In genomic region chr12:57810450-57810849, GRCh38 we compare ENCODE assay signal across 16 cellular contexts. TPM values are rescaled to one million over a fixed set of nuclear protein-coding genes. Genes with fewer than 3 reads are reported as not detected.
DNase-seq lines count a peak whose midpoint lies in the region; ATAC-seq, FAIRE-seq and TF ChIP-seq lines count a peak whose summit lies in the region.
"Had no signal": no experiment of that assay in that cellular context is flagged by ENCODE, and none has a peak within 500 bp of the region (broad histone marks: within the 10 kb centered on the region; RNA-seq: fewer than 3 reads in every experiment).

No MANE protein-coding gene starts in this region.

- TF ChIP-seq RAD21 in K562 (CRISPR knock-in tag; conservative IDR thresholded peaks at IDR 0.05 in 1 of 2, IDR thresholded peaks at IDR 0.05 in 1 of 2), result no peak

- TF ChIP-seq CTCF in HFFc6 (IDR thresholded peaks at IDR 0.05) (no peak), K562 (IDR thresholded peaks at IDR 0.05 in 2 of 3, conservative IDR thresholded peaks at IDR 0.05 in 1 of 3; ENCODE audit: insufficient read depth in 2 of 3, low read depth in 1 of 3, low read length in 3 of 3) (no peak)

- no peak overlapping the region for H3K4me2 ChIP-seq in K562 (ENCODE audit: insufficient read depth, low read length)

- no peaks in the 10 kb centered on the region for H3K27me3 ChIP-seq in K562 (ENCODE audit: control insufficient read depth in 2 of 2, insufficient read depth in 2 of 2, low read length in 2 of 2)
- H3K27me3 ChIP-seq: colonic mucosa, sigmoid colon, tibial artery had no signal

- FAIRE-seq in K562 (lab: Jason Lieb, UNC), result peak; percentile 92

- no peak overlapping the region for H3K27ac ChIP-seq in K562 (ENCODE audit: extremely low read depth, low read depth, low read length)
- H3K27ac ChIP-seq: colonic mucosa, sigmoid colon, tibial artery had no signal

- no peak for TF ChIP-seq POLR2A in K562 (conservative IDR thresholded peaks at IDR 0.05)

- H3K79me2 ChIP-seq in K562 (ENCODE audit: control insufficient read depth, insufficient read depth, low read length), result no peaks in the 10 kb centered on the region

- TF ChIP-seq EP300 in K562 (IDR thresholded peaks at IDR 0.05; ENCODE audit: low read length), result no peak

- H3K9me3 ChIP-seq in K562 (replicated peaks; ENCODE audit: control insufficient read depth, insufficient read depth, low read depth, low read length), result no peaks in the 10 kb centered on the region
- H3K9me3 ChIP-seq: colonic mucosa, sigmoid colon, tibial artery had no signal

- in situ Hi-C loops in K562 (cut with MboI), result no loop called here

- intact Hi-C loops in K562 (cut with micrococcal nuclease), result no loop called here
- intact Hi-C loops in left colon (cut with DNase I, micrococcal nuclease), result no loop called here

- no peak overlapping the region for H3K9ac ChIP-seq in K562 (ENCODE audit: insufficient read depth in 1 of 2, low read depth in 2 of 2, low read length in 2 of 2)

- H3K27me3 Mint-ChIP-seq in HFFc6 (ENCODE audit: insufficient read depth), result no peaks in the 10 kb centered on the region

- POLR2A ChIA-PET in K562 (lab: Yijun Ruan, JAX), result interaction anchor here (0.5 to 3.3 kb wide), 7 partner anchors 9 to 271 kb away, joined by 3 to 21 read pairs (median 4); no protein-coding TSS in a partner anchor

- H4K20me1 ChIP-seq in K562 (replicated peaks; ENCODE audit: control insufficient read depth, insufficient read depth, low read length), result no peaks in the 10 kb centered on the region

- ATAC-seq in K562, result peak; percentile 75
- ATAC-seq in left colon, result peak; percentile 45
- no peak for ATAC-seq in HG03457 (IDR thresholded peaks at IDR 0.05; ENCODE audit: unreplicated experiment)
- ATAC-seq: left ventricle myocardium superior had no signal

- 0 out of 2 replicates have a peak, but pooled peaks cover 4% of the 10 kb centered on the region for H3K36me3 Mint-ChIP-seq in HFFc6 (ENCODE audit: low read depth)

- H3K9me1 ChIP-seq in K562 (ENCODE audit: control insufficient read depth, insufficient read depth, low read length), result peaks cover 3% of the 10 kb centered on the region

- no TSS peak for BruUV-seq in K562 (replicated peaks; lab: Mats Ljungman, UMichigan)

- H3K4me3 ChIP-seq in K562, result no peak overlapping the region
- H3K4me3 ChIP-seq: colonic mucosa, sigmoid colon, tibial artery had no signal

- H2AFZ ChIP-seq in K562 (ENCODE audit: low read depth, low read length), result peak overlapping the region; percentile 60; the same call in 1 of the 2 replicates

- no peak overlapping the region for H3K27ac Mint-ChIP-seq in HFFc6
- H3K27ac Mint-ChIP-seq: nephron progenitor cell had no signal

- 26% methylated on average over 5 of the region's 5 CpGs for WGBS in K562 (ENCODE audit: insufficient coverage, low coverage, missing lambda C conversion rate)

- CTCF ChIA-PET in K562 (lab: Yijun Ruan, JAX; ENCODE audit: low intra/inter-chr PET ratio), result no interaction called here

- peaks cover 5% of the 10 kb centered on the region; the same call in 2 of the 3 replicates for H3K36me3 ChIP-seq in K562 (ENCODE audit: control insufficient read depth, insufficient read depth, low read length)
- H3K36me3 ChIP-seq: colonic mucosa had no signal

- peaks cover 8% of the 10 kb centered on the region for H3K4me1 Mint-ChIP-seq in HFFc6 (ENCODE audit: low read depth)
- H3K4me1 Mint-ChIP-seq: nephron progenitor cell had no signal

- peaks cover 5 to 10% of the 10 kb centered on the region in 2 experiments; a peak in 3 of 5 replicates for H3K4me1 ChIP-seq in K562 (replicated peaks in 1 of 2; ENCODE audit: control insufficient read depth in 2 of 2, insufficient read depth in 2 of 2, low read length in 2 of 2)
- H3K4me1 ChIP-seq: colonic mucosa had no signal

- no peaks in the 10 kb centered on the region for H3K9me3 Mint-ChIP-seq in HFFc6
- H3K9me3 Mint-ChIP-seq: nephron progenitor cell had no signal

- no peak overlapping the region for H3K4me3 Mint-ChIP-seq in HFFc6
- H3K4me3 Mint-ChIP-seq: nephron progenitor cell had no signal

- peak; percentile 48 for DNase-seq in HFFc6
- DNase-seq in NCI-H226, result peak; percentile 80
- peak in 3 of 4 experiments; percentile 32 to 81 (median 39) for DNase-seq in K562 (ENCODE audit: extremely low read depth in 1 of 4, low spot score in 3 of 4)
- no peak for DNase-seq in left colon
- no peak for DNase-seq in stimulated activated CD4-positive, alpha-beta T cell treated with anti-CD3 and anti-CD28 coated beads, Interleukin-4, amount 100 ng/mL, for 24 hours
- DNase-seq in SKM-1 (lab: John Stamatoyannopoulos, UW; ENCODE audit: unreplicated experiment), result no peak
- no peak for DNase-seq in cerebellar nuclear complex (lab: John Stamatoyannopoulos, UW)
- DNase-seq: colonic mucosa, COR-L47, left ventricle myocardium superior, NCI-H1417 treated with DMSO at 0.1 percent for 48 hours, NCI-H526, nephron progenitor cell, sigmoid colon had no signal

RNA-seq across cellular contexts. Expression of gene AVIL, which starts 8.1 kb away (rescaled TPM):
- 1 to 10 TPM in 1 of 6 experiments, under 1 TPM in 5; 0.14 to 1.1 (median 0.67) TPM for total RNA-seq in HFFc6 (2021; fragmentation: NEBNext Ultra II Directional; extraction: Animal tissue kit (Norgen Biotek cat#: 25700))
- 1.2 and 1.3 TPM in 2 replicates for total RNA-seq in K562 (2011; cell fraction: chromatin; rRNA removed; ENCODE audit: low replicate concordance)
- total RNA-seq in K562 (2011; cell fraction: nucleolus; rRNA removed), result 0.39 and 0.83 TPM in 2 replicates
- total RNA-seq in K562 (2011; cell fraction: nucleoplasm; rRNA removed), result 1.1 and 1.5 TPM in 2 replicates
- total RNA-seq in K562 (2014; rRNA removed) (0.05 and 0.24 TPM in 2 replicates), K562 (2014; rRNA removed; fragmentation: Illumina TruSeq; extraction: Trizol) (0.16 and 0.22 TPM in 2 replicates), K562 (2015; rRNA removed; fragmentation: Illumina TruSeq; extraction: Trizol) (0.25 and 0.34 TPM in 2 replicates), K562 (2021) (0.27 and 0.33 TPM in 2 replicates), left colon (1 to 10 TPM; 7.5 to 7.7 TPM)
- polyA plus RNA-seq in K562 (2011; rRNA removed) (0.17 and 0.24 TPM in 2 replicates), K562 (2014; fragmentation: Illumina TruSeq; extraction: Trizol) (0.39 TPM in 2 replicates), K562 (2014; fragmentation: Nextera tagmentation; extraction: Ambion mirVana) (under 1 TPM; 0.24 to 0.36 TPM), K562 (2014; rRNA removed) (1.5 TPM in 1 of 2 replicates, not detected in the other)
- 0.10 and 0.18 TPM in 2 replicates for polyA plus RNA-seq in K562 (2011; cell fraction: cytosol; rRNA removed)
- 0.55 and 0.97 TPM in 2 replicates for polyA plus RNA-seq in K562 (2011; cell fraction: nucleus; rRNA removed)
- polyA plus RNA-seq in K562 (2012), result 0.73 and 2.2 TPM in 2 replicates
- 0.18 and 0.27 TPM in 2 replicates for polyA minus RNA-seq in K562 (2011; rRNA and poly(A)+ RNA removed)
- not detected in 2 replicates for polyA minus RNA-seq in K562 (2011; cell fraction: cytosol; rRNA and poly(A)+ RNA removed)
- polyA minus RNA-seq in K562 (2011; cell fraction: nucleus; rRNA and poly(A)+ RNA removed), result 0.27 and 0.89 TPM in 2 replicates

RNA-seq across cellular contexts. Expression of gene TSFM, which starts 27.9 kb away (rescaled TPM):
- 10 to 100 TPM; 28.6 to 36.8 (median 33.7) TPM for total RNA-seq in HFFc6 (2021; fragmentation: NEBNext Ultra II Directional; extraction: Animal tissue kit (Norgen Biotek cat#: 25700))
- total RNA-seq in K562 (2011; cell fraction: chromatin; rRNA removed; ENCODE audit: low replicate concordance), result 19.9 and 28.1 TPM in 2 replicates
- 16.2 and 23.0 TPM in 2 replicates for total RNA-seq in K562 (2011; cell fraction: nucleolus; rRNA removed)
- 21.9 and 30.2 TPM in 2 replicates for total RNA-seq in K562 (2011; cell fraction: nucleoplasm; rRNA removed)
- total RNA-seq in K562 (2014; rRNA removed) (56.7 and 74.2 TPM in 2 replicates), K562 (2014; rRNA removed; fragmentation: Illumina TruSeq; extraction: Trizol) (48.1 and 56.4 TPM in 2 replicates), K562 (2015; rRNA removed; fragmentation: Illumina TruSeq; extraction: Trizol) (56.0 and 58.2 TPM in 2 replicates), K562 (2021) (62.4 and 62.6 TPM in 2 replicates), left colon (10 to 100 TPM; 25.3 to 31.8 TPM)
- polyA plus RNA-seq in K562 (2011; rRNA removed) (38.9 and 44.6 TPM in 2 replicates), K562 (2014; fragmentation: Illumina TruSeq; extraction: Trizol) (55.3 and 57.1 TPM in 2 replicates), K562 (2014; fragmentation: Nextera tagmentation; extraction: Ambion mirVana) (100 to 1,000 TPM; 166 to 198 TPM), K562 (2014; rRNA removed) (60.2 and 70.7 TPM in 2 replicates)
- 21.4 and 23.3 TPM in 2 replicates for polyA plus RNA-seq in K562 (2011; cell fraction: cytosol; rRNA removed)
- 15.8 and 18.8 TPM in 2 replicates for polyA plus RNA-seq in K562 (2011; cell fraction: nucleus; rRNA removed)
- 34.8 and 50.5 TPM in 2 replicates for polyA plus RNA-seq in K562 (2012)
- 11.8 and 13.0 TPM in 2 replicates for polyA minus RNA-seq in K562 (2011; rRNA and poly(A)+ RNA removed)
- 13.4 and 15.1 TPM in 2 replicates for polyA minus RNA-seq in K562 (2011; cell fraction: cytosol; rRNA and poly(A)+ RNA removed)
- polyA minus RNA-seq in K562 (2011; cell fraction: nucleus; rRNA and poly(A)+ RNA removed), result 7.0 and 9.2 TPM in 2 replicates

RNA-seq across cellular contexts. Expression of gene CTDSP2, which starts 36.1 kb away (rescaled TPM):
- 100 to 1,000 TPM in 5 of 6 experiments, 10 to 100 TPM in 1; 99.2 to 128 (median 111) TPM for total RNA-seq in HFFc6 (2021; fragmentation: NEBNext Ultra II Directional; extraction: Animal tissue kit (Norgen Biotek cat#: 25700))
- total RNA-seq in K562 (2011; cell fraction: chromatin; rRNA removed; ENCODE audit: low replicate concordance), result 89.2 and 157 TPM in 2 replicates
- total RNA-seq in K562 (2011; cell fraction: nucleolus; rRNA removed), result 72.6 and 88.1 TPM in 2 replicates
- total RNA-seq in K562 (2011; cell fraction: nucleoplasm; rRNA removed), result 93.3 and 110 TPM in 2 replicates
- total RNA-seq in K562 (2014; rRNA removed) (42.0 and 60.5 TPM in 2 replicates), K562 (2014; rRNA removed; fragmentation: Illumina TruSeq; extraction: Trizol) (46.6 and 47.7 TPM in 2 replicates), K562 (2015; rRNA removed; fragmentation: Illumina TruSeq; extraction: Trizol) (39.8 and 40.2 TPM in 2 replicates), K562 (2021) (93.7 and 108 TPM in 2 replicates), left colon (100 to 1,000 TPM; 152 to 254 TPM)
- polyA plus RNA-seq in K562 (2011; rRNA removed) (87.2 and 94.7 TPM in 2 replicates), K562 (2014; fragmentation: Illumina TruSeq; extraction: Trizol) (86.4 and 89.3 TPM in 2 replicates), K562 (2014; fragmentation: Nextera tagmentation; extraction: Ambion mirVana) (10 to 100 TPM; 20.4 to 24.1 TPM), K562 (2014; rRNA removed) (62.5 and 64.5 TPM in 2 replicates)
- polyA plus RNA-seq in K562 (2011; cell fraction: cytosol; rRNA removed), result 115 and 117 TPM in 2 replicates
- 128 and 133 TPM in 2 replicates for polyA plus RNA-seq in K562 (2011; cell fraction: nucleus; rRNA removed)
- polyA plus RNA-seq in K562 (2012), result 83.4 and 116 TPM in 2 replicates
- polyA minus RNA-seq in K562 (2011; rRNA and poly(A)+ RNA removed), result 102 and 145 TPM in 2 replicates
- polyA minus RNA-seq in K562 (2011; cell fraction: cytosol; rRNA and poly(A)+ RNA removed), result 85.8 and 88.5 TPM in 2 replicates
- polyA minus RNA-seq in K562 (2011; cell fraction: nucleus; rRNA and poly(A)+ RNA removed), result 40.9 and 69.2 TPM in 2 replicates

RNA-seq across cellular contexts. Expression of gene EEF1AKMT3, which starts 38.0 kb away (rescaled TPM):
- 1 to 10 TPM; 6.3 to 9.0 (median 7.8) TPM for total RNA-seq in HFFc6 (2021; fragmentation: NEBNext Ultra II Directional; extraction: Animal tissue kit (Norgen Biotek cat#: 25700))
- total RNA-seq in K562 (2011; cell fraction: chromatin; rRNA removed; ENCODE audit: low replicate concordance), result 15.8 and 16.5 TPM in 2 replicates
- 9.3 and 9.8 TPM in 2 replicates for total RNA-seq in K562 (2011; cell fraction: nucleolus; rRNA removed)
- 17.6 and 32.4 TPM in 2 replicates for total RNA-seq in K562 (2011; cell fraction: nucleoplasm; rRNA removed)
- total RNA-seq in K562 (2014; rRNA removed) (4.1 and 6.0 TPM in 2 replicates), K562 (2014; rRNA removed; fragmentation: Illumina TruSeq; extraction: Trizol) (6.9 and 7.8 TPM in 2 replicates), K562 (2015; rRNA removed; fragmentation: Illumina TruSeq; extraction: Trizol) (6.1 and 6.6 TPM in 2 replicates), K562 (2021) (7.2 and 11.7 TPM in 2 replicates), left colon (1 to 10 TPM; 4.8 to 6.8 TPM)
- polyA plus RNA-seq in K562 (2011; rRNA removed) (17.2 and 17.6 TPM in 2 replicates), K562 (2014; fragmentation: Illumina TruSeq; extraction: Trizol) (9.1 and 10.6 TPM in 2 replicates), K562 (2014; fragmentation: Nextera tagmentation; extraction: Ambion mirVana) (1 to 10 TPM; 4.9 to 9.1 TPM), K562 (2014; rRNA removed) (7.9 and 11.4 TPM in 2 replicates)
- polyA plus RNA-seq in K562 (2011; cell fraction: cytosol; rRNA removed), result 11.6 and 19.1 TPM in 2 replicates
- polyA plus RNA-seq in K562 (2011; cell fraction: nucleus; rRNA removed), result 18.5 and 21.8 TPM in 2 replicates
- 9.6 and 10.6 TPM in 2 replicates for polyA plus RNA-seq in K562 (2012)
- 10.0 and 10.5 TPM in 2 replicates for polyA minus RNA-seq in K562 (2011; rRNA and poly(A)+ RNA removed)
- polyA minus RNA-seq in K562 (2011; cell fraction: cytosol; rRNA and poly(A)+ RNA removed), result 6.1 and 9.4 TPM in 2 replicates
- polyA minus RNA-seq in K562 (2011; cell fraction: nucleus; rRNA and poly(A)+ RNA removed), result 3.9 and 6.0 TPM in 2 replicates

RNA-seq across cellular contexts. Expression of gene METTL1, which starts 38.5 kb away (rescaled TPM):
- total RNA-seq in HFFc6 (2021; fragmentation: NEBNext Ultra II Directional; extraction: Animal tissue kit (Norgen Biotek cat#: 25700)), result 10 to 100 TPM; 30.0 to 41.8 (median 36.0) TPM
- 40.7 and 110 TPM in 2 replicates for total RNA-seq in K562 (2011; cell fraction: chromatin; rRNA removed; ENCODE audit: low replicate concordance)
- 57.1 and 83.5 TPM in 2 replicates for total RNA-seq in K562 (2011; cell fraction: nucleolus; rRNA removed)
- 43.7 and 55.2 TPM in 2 replicates for total RNA-seq in K562 (2011; cell fraction: nucleoplasm; rRNA removed)
- total RNA-seq in K562 (2014; rRNA removed) (24.0 and 42.5 TPM in 2 replicates), K562 (2014; rRNA removed; fragmentation: Illumina TruSeq; extraction: Trizol) (12.6 and 14.6 TPM in 2 replicates), K562 (2015; rRNA removed; fragmentation: Illumina TruSeq; extraction: Trizol) (17.5 and 18.0 TPM in 2 replicates), K562 (2021) (44.0 and 49.3 TPM in 2 replicates), left colon (10 to 100 TPM in 1 of 2 donors, 1 to 10 TPM in 1; 9.3 to 11.6 TPM)
- polyA plus RNA-seq in K562 (2011; rRNA removed) (39.2 and 45.1 TPM in 2 replicates), K562 (2014; fragmentation: Illumina TruSeq; extraction: Trizol) (36.8 and 47.6 TPM in 2 replicates), K562 (2014; fragmentation: Nextera tagmentation; extraction: Ambion mirVana) (10 to 100 TPM; 52.9 to 65.9 TPM), K562 (2014; rRNA removed) (23.9 and 32.1 TPM in 2 replicates)
- 33.7 and 38.8 TPM in 2 replicates for polyA plus RNA-seq in K562 (2011; cell fraction: cytosol; rRNA removed)
- 75.9 and 78.4 TPM in 2 replicates for polyA plus RNA-seq in K562 (2011; cell fraction: nucleus; rRNA removed)
- polyA plus RNA-seq in K562 (2012), result 25.3 and 44.9 TPM in 2 replicates
- 23.4 and 33.9 TPM in 2 replicates for polyA minus RNA-seq in K562 (2011; rRNA and poly(A)+ RNA removed)
- 15.1 and 20.4 TPM in 2 replicates for polyA minus RNA-seq in K562 (2011; cell fraction: cytosol; rRNA and poly(A)+ RNA removed)
- polyA minus RNA-seq in K562 (2011; cell fraction: nucleus; rRNA and poly(A)+ RNA removed), result 30.3 and 41.1 TPM in 2 replicates

Comparison
In these comparisons a context has a peak if more than half of its experiments do, and no peak if none do; other contexts are left out.
1. DNase-seq: peak in HFFc6 (single experiment), NCI-H226 (single experiment) and K562 (3 of 4); none in left colon (0 of 2), stimulated activated CD4-positive, alpha-beta T cell treated with anti-CD3 and anti-CD28 coated beads, Interleukin-4, amount 100 ng/mL, for 24 hours (single experiment), SKM-1 (single experiment) and cerebellar nuclear complex (0 of 2).